1 cellular context compared by ENCODE assay signal in the genomic region with DNA sequence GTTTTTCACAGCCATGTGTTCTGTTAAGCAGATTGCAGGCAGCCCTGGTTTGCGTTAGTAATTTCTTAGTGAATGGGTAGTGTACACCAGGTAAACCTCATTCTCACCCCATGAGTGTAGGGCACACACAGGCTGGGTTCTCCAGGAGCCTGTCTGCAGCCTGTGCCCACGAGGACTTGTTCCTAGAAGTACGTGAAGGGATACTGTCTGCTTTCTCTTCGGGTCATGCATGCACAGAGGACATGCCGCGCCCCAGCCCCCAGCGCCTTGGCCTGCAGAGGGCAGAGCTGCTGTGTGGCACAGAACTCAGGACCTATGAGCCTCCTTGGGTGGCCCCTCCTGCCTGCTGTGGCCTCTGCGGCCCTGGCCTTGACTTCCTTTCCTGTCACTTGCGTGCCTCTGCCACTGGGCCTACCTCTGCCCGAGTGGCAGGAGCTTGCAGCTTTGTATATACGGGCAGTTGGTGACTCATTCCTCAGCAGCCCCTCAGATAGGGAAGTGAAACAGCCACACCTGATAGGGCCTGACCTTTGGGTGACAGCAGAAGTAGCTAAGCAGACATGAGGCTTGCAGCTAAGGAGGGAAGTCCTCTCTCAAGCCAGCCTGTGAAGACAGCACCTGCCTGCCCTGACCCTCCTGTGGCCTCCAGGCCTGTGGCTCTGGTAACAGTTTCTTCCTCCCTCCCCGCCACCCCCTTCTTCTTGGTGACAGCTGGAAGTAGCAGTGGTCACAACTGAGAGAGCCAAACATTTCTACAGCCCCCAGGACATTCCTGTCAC.
TF ChIP-seq lines count a peak whose summit lies in the region.

No MANE protein-coding gene starts in this region.

TF ChIP-seq in K562, 482 proteins besides CTCF, POLR2A, EP300 and RAD21 (continues in another document):
- TF ChIP-seq ZZZ3 (IDR thresholded peaks at IDR 0.05) (no peak), ZBTB7A (IDR thresholded peaks at IDR 0.05; ENCODE audit: borderline replicate concordance, control insufficient read depth, low read depth, low read length) (peak; percentile 61; the same call in 1 of the 2 replicates), RFX5 (IDR thresholded peaks at IDR 0.05; ENCODE audit: low read depth, low read length) (peak; percentile 88), JUNB (CRISPR knock-in tag; conservative IDR thresholded peaks at IDR 0.05) (peak; percentile 62; the same call in 1 of the 2 replicates), ZNF668 (CRISPR knock-in tag; IDR thresholded peaks at IDR 0.05) (peak; percentile 54; the same call in 1 of the 2 replicates), ZNF644 (tag; IDR thresholded peaks at IDR 0.05; ENCODE audit: low read depth) (0 out of 2 replicates have a peak, but pooled peaks have one; percentile 52), ZEB2 (IDR thresholded peaks at IDR 0.05) (peak; percentile 76; the same call in 1 of the 2 replicates), NCOR1 (IDR thresholded peaks at IDR 0.05) (peak; percentile 51; the same call in 1 of the 2 replicates), KAT7 (CRISPR knock-in tag; IDR thresholded peaks at IDR 0.05; ENCODE audit: borderline replicate concordance) (0 out of 2 replicates have a peak, but pooled peaks have one; percentile 75), ZNF431 (CRISPR knock-in tag; IDR thresholded peaks at IDR 0.05) (0 out of 2 replicates have a peak, but pooled peaks have one; percentile 12), HIVEP1 (CRISPR knock-in tag; IDR thresholded peaks at IDR 0.05) (0 out of 2 replicates have a peak, but pooled peaks have one; percentile 27), ARID1B (IDR thresholded peaks at IDR 0.05) (peak; percentile 68), NUFIP1 (IDR thresholded peaks at IDR 0.05; ENCODE audit: partially characterized antibody) (peak; percentile 18), ZFPM2 (CRISPR knock-in tag; IDR thresholded peaks at IDR 0.05) (no peak), ZNF507 (tag; conservative IDR thresholded peaks at IDR 0.05) (no peak), HNRNPL (IDR thresholded peaks at IDR 0.05; ENCODE audit: low read depth, low read length) (peak; percentile 73; the same call in 1 of the 2 replicates), ZNF354B (CRISPR knock-in tag; IDR thresholded peaks at IDR 0.05) (no peak), PYGO2 (tag; IDR thresholded peaks at IDR 0.05) (peak; percentile 23; the same call in 1 of the 2 replicates), GATA2 (CRISPR knock-in tag; IDR thresholded peaks at IDR 0.05) (no peak), DPF2 (IDR thresholded peaks at IDR 0.05) (peak; percentile 77), GABPB1 (CRISPR knock-in tag; IDR thresholded peaks at IDR 0.05) (peak; percentile 53), MAFK (IDR thresholded peaks at IDR 0.05; ENCODE audit: low read length) (no peak), JUN (IDR thresholded peaks at IDR 0.05; ENCODE audit: borderline replicate concordance, low read depth, low read length) (peak; percentile 83; the same call in 1 of the 2 replicates), JUN (CRISPR knock-in tag; IDR thresholded peaks at IDR 0.05; ENCODE audit: borderline replicate concordance) (no peak), NFE2 (IDR thresholded peaks at IDR 0.05; ENCODE audit: low read depth) (peak; percentile 50; the same call in 1 of the 2 replicates), BACH1 (tag; IDR thresholded peaks at IDR 0.05) (no peak), KLF6 (CRISPR knock-in tag; IDR thresholded peaks at IDR 0.05; ENCODE audit: borderline replicate concordance) (0 out of 2 replicates have a peak, but pooled peaks have one; percentile 53), ZNF311 (CRISPR knock-in tag; IDR thresholded peaks at IDR 0.05) (peak; percentile 80), TAF1 (IDR thresholded peaks at IDR 0.05; ENCODE audit: control insufficient read depth, extremely low read depth, insufficient read depth, low read length, severe bottlenecking) (peak; percentile 13), TAF7 (tag; IDR thresholded peaks at IDR 0.05) (no peak), FOXA3 (CRISPR knock-in tag; conservative IDR thresholded peaks at IDR 0.05 in 1 of 2, IDR thresholded peaks at IDR 0.05 in 1 of 2) (0 out of 4 replicates have a peak, but pooled peaks of 1 of the 2 experiments have one; percentile 61), MYNN (IDR thresholded peaks at IDR 0.05) (peak; percentile 92), MYNN (CRISPR knock-in tag; IDR thresholded peaks at IDR 0.05) (no peak), ZNF197 (CRISPR knock-in tag; IDR thresholded peaks at IDR 0.05; ENCODE audit: low read depth) (peak; percentile 13; the same call in 1 of the 2 replicates)
- TF ChIP-seq, protein P1, sequence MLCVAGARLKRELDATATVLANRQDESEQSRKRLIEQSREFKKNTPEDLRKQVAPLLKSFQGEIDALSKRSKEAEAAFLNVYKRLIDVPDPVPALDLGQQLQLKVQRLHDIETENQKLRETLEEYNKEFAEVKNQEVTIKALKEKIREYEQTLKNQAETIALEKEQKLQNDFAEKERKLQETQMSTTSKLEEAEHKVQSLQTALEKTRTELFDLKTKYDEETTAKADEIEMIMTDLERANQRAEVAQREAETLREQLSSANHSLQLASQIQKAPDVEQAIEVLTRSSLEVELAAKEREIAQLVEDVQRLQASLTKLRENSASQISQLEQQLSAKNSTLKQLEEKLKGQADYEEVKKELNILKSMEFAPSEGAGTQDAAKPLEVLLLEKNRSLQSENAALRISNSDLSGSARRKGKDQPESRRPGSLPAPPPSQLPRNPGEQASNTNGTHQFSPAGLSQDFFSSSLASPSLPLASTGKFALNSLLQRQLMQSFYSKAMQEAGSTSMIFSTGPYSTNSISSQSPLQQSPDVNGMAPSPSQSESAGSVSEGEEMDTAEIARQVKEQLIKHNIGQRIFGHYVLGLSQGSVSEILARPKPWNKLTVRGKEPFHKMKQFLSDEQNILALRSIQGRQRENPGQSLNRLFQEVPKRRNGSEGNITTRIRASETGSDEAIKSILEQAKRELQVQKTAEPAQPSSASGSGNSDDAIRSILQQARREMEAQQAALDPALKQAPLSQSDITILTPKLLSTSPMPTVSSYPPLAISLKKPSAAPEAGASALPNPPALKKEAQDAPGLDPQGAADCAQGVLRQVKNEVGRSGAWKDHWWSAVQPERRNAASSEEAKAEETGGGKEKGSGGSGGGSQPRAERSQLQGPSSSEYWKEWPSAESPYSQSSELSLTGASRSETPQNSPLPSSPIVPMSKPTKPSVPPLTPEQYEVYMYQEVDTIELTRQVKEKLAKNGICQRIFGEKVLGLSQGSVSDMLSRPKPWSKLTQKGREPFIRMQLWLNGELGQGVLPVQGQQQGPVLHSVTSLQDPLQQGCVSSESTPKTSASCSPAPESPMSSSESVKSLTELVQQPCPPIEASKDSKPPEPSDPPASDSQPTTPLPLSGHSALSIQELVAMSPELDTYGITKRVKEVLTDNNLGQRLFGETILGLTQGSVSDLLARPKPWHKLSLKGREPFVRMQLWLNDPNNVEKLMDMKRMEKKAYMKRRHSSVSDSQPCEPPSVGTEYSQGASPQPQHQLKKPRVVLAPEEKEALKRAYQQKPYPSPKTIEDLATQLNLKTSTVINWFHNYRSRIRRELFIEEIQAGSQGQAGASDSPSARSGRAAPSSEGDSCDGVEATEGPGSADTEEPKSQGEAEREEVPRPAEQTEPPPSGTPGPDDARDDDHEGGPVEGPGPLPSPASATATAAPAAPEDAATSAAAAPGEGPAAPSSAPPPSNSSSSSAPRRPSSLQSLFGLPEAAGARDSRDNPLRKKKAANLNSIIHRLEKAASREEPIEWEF (CRISPR knock-in tag; IDR thresholded peaks at IDR 0.05): peak; percentile 71; the same call in 1 of the 2 replicates
- TF ChIP-seq, protein P2, sequence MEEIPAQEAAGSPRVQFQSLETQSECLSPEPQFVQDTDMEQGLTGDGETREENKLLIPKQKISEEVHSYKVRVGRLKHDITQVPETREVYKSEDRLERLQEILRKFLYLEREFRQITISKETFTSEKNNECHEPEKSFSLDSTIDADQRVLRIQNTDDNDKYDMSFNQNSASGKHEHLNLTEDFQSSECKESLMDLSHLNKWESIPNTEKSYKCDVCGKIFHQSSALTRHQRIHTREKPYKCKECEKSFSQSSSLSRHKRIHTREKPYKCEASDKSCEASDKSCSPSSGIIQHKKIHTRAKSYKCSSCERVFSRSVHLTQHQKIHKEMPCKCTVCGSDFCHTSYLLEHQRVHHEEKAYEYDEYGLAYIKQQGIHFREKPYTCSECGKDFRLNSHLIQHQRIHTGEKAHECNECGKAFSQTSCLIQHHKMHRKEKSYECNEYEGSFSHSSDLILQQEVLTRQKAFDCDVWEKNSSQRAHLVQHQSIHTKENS (CRISPR knock-in tag; IDR thresholded peaks at IDR 0.05): no peak
- TF ChIP-seq, protein P3, sequence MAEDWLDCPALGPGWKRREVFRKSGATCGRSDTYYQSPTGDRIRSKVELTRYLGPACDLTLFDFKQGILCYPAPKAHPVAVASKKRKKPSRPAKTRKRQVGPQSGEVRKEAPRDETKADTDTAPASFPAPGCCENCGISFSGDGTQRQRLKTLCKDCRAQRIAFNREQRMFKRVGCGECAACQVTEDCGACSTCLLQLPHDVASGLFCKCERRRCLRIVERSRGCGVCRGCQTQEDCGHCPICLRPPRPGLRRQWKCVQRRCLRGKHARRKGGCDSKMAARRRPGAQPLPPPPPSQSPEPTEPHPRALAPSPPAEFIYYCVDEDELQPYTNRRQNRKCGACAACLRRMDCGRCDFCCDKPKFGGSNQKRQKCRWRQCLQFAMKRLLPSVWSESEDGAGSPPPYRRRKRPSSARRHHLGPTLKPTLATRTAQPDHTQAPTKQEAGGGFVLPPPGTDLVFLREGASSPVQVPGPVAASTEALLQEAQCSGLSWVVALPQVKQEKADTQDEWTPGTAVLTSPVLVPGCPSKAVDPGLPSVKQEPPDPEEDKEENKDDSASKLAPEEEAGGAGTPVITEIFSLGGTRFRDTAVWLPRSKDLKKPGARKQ (CRISPR knock-in tag; IDR thresholded peaks at IDR 0.05): 0 out of 2 replicates have a peak, but pooled peaks have one; percentile 22
- TF ChIP-seq, protein P4, sequence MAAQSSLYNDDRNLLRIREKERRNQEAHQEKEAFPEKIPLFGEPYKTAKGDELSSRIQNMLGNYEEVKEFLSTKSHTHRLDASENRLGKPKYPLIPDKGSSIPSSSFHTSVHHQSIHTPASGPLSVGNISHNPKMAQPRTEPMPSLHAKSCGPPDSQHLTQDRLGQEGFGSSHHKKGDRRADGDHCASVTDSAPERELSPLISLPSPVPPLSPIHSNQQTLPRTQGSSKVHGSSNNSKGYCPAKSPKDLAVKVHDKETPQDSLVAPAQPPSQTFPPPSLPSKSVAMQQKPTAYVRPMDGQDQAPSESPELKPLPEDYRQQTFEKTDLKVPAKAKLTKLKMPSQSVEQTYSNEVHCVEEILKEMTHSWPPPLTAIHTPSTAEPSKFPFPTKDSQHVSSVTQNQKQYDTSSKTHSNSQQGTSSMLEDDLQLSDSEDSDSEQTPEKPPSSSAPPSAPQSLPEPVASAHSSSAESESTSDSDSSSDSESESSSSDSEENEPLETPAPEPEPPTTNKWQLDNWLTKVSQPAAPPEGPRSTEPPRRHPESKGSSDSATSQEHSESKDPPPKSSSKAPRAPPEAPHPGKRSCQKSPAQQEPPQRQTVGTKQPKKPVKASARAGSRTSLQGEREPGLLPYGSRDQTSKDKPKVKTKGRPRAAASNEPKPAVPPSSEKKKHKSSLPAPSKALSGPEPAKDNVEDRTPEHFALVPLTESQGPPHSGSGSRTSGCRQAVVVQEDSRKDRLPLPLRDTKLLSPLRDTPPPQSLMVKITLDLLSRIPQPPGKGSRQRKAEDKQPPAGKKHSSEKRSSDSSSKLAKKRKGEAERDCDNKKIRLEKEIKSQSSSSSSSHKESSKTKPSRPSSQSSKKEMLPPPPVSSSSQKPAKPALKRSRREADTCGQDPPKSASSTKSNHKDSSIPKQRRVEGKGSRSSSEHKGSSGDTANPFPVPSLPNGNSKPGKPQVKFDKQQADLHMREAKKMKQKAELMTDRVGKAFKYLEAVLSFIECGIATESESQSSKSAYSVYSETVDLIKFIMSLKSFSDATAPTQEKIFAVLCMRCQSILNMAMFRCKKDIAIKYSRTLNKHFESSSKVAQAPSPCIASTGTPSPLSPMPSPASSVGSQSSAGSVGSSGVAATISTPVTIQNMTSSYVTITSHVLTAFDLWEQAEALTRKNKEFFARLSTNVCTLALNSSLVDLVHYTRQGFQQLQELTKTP (IDR thresholded peaks at IDR 0.05; ENCODE audit: low read depth in 1 of 2, partially characterized antibody in 2 of 2): peak in 1 of 2 experiments; percentile 13
- TF ChIP-seq, protein P5, sequence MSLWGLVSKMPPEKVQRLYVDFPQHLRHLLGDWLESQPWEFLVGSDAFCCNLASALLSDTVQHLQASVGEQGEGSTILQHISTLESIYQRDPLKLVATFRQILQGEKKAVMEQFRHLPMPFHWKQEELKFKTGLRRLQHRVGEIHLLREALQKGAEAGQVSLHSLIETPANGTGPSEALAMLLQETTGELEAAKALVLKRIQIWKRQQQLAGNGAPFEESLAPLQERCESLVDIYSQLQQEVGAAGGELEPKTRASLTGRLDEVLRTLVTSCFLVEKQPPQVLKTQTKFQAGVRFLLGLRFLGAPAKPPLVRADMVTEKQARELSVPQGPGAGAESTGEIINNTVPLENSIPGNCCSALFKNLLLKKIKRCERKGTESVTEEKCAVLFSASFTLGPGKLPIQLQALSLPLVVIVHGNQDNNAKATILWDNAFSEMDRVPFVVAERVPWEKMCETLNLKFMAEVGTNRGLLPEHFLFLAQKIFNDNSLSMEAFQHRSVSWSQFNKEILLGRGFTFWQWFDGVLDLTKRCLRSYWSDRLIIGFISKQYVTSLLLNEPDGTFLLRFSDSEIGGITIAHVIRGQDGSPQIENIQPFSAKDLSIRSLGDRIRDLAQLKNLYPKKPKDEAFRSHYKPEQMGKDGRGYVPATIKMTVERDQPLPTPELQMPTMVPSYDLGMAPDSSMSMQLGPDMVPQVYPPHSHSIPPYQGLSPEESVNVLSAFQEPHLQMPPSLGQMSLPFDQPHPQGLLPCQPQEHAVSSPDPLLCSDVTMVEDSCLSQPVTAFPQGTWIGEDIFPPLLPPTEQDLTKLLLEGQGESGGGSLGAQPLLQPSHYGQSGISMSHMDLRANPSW (CRISPR knock-in tag; IDR thresholded peaks at IDR 0.05): no peak
- TF ChIP-seq, protein P6, sequence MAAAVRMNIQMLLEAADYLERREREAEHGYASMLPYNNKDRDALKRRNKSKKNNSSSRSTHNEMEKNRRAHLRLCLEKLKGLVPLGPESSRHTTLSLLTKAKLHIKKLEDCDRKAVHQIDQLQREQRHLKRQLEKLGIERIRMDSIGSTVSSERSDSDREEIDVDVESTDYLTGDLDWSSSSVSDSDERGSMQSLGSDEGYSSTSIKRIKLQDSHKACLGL (CRISPR knock-in tag; IDR thresholded peaks at IDR 0.05; ENCODE audit: borderline replicate concordance, poor library complexity, severe bottlenecking): no peak
- TF ChIP-seq, protein P7, sequence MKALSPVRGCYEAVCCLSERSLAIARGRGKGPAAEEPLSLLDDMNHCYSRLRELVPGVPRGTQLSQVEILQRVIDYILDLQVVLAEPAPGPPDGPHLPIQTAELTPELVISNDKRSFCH (CRISPR knock-in tag; IDR thresholded peaks at IDR 0.05): no peak
- TF ChIP-seq, protein P7 (tag; IDR thresholded peaks at IDR 0.05): peak; percentile 95
- TF ChIP-seq, protein P8, sequence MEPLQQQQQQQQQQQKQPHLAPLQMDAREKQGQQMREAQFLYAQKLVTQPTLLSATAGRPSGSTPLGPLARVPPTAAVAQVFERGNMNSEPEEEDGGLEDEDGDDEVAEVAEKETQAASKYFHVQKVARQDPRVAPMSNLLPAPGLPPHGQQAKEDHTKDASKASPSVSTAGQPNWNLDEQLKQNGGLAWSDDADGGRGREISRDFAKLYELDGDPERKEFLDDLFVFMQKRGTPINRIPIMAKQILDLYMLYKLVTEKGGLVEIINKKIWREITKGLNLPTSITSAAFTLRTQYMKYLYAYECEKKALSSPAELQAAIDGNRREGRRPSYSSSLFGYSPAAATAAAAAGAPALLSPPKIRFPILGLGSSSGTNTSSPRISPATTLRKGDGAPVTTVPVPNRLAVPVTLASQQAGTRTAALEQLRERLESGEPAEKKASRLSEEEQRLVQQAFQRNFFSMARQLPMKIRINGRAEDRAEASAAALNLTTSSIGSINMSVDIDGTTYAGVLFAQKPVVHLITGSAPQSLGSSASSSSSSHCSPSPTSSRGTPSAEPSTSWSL (CRISPR knock-in tag; IDR thresholded peaks at IDR 0.05; ENCODE audit: borderline replicate concordance): no peak
